1 cellular context compared by ENCODE assay signal in genomic region chr12:91109148-91109564, GRCh38.
TF ChIP-seq lines count a peak whose summit lies in the region.

No MANE protein-coding gene starts in this region.

TF ChIP-seq in GM12878, 131 proteins besides CTCF, POLR2A, EP300 and RAD21:
- TF ChIP-seq ZSCAN29 (IDR thresholded peaks at IDR 0.05) (no peak), YY1 (IDR thresholded peaks at IDR 0.05; ENCODE audit: low read depth, low read length) (0 out of 2 replicates have a peak, but pooled peaks have one; percentile 18), SMC3 (IDR thresholded peaks at IDR 0.05; ENCODE audit: borderline replicate concordance, low read length) (peak; percentile 84), CBX3 (IDR thresholded peaks at IDR 0.05; ENCODE audit: borderline replicate concordance, low read depth) (no peak)
